In genomic region chr17:31835984-31836383, GRCh38 we compare ENCODE assay signal across 10 cellular contexts.
"Had no signal": no experiment of that assay in that cellular context is flagged by ENCODE, and none has a peak within 500 bp of the region (broad histone marks: within the 10 kb centered on the region; RNA-seq: fewer than 3 reads in every experiment).

No MANE protein-coding gene starts in this region.

- H3K4me3 ChIP-seq: GM23248, HAP-1, K562 had no signal

- DNase-seq: GM23248, GOT3, H7, HFFc6, IMR-90, Kasumi-1, KG1 had no signal

- ATAC-seq: HCT116, K562 had no signal
